In the genomic region with DNA sequence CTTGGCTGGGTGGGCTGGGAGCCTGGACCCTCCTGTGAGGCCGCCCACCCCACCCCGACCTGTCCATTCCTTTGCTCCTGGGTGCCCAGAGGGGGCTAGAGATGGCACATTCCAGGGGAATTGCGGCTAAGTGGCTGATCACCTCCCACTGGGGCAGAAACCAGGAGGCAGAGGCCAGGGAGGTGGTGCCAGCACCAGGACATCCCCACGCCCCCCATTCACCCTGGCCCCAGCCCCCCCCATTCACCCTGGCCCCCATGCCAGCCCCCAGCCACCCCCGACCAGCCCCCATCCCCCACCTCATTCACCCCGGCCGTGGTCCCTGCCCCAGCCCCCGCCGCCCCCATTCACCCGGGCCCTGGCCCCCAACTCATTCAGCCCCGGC, we compare ENCODE assay signal across 1 cellular context.
TF ChIP-seq lines count a peak whose summit lies in the region.

No MANE protein-coding gene starts in this region.

TF ChIP-seq in HepG2, 621 proteins besides CTCF, POLR2A, EP300 and RAD21:
- TF ChIP-seq ZNF337 (CRISPR knock-in tag; IDR thresholded peaks at IDR 0.05; ENCODE audit: borderline replicate concordance, low read depth) (no peak), TEAD3 (CRISPR knock-in tag; optimal IDR thresholded peaks at IDR 0.05; ENCODE audit: borderline replicate concordance) (peak; percentile 36)
